Comparison of ENCODE assay signal across 11 cellular contexts in genomic region chr4:109462297-109462696, GRCh38. TPM values are rescaled to one million over a fixed set of nuclear protein-coding genes. Genes with fewer than 3 reads are reported as not detected.
DNase-seq lines count a peak whose midpoint lies in the region; ATAC-seq and TF ChIP-seq lines count a peak whose summit lies in the region.
"Had no signal": no experiment of that assay in that cellular context is flagged by ENCODE, and none has a peak within 500 bp of the region (broad histone marks: within the 10 kb centered on the region; RNA-seq: fewer than 3 reads in every experiment).

No MANE protein-coding gene starts in this region.

- H3K27me3 ChIP-seq in gastrocnemius medialis, result no peaks in the 10 kb centered on the region
- H3K27me3 ChIP-seq: cardiac muscle cell had no signal

- TF ChIP-seq POLR2A in GM18505 (IDR thresholded peaks at IDR 0.05; ENCODE audit: borderline replicate concordance, extremely low read depth, insufficient read depth, insufficient read length) (no peak), gastrocnemius medialis (IDR thresholded peaks at IDR 0.05) (no peak)

- H3K27ac Mint-ChIP-seq in type B pancreatic cell, result no peak overlapping the region
- H3K27ac Mint-ChIP-seq: activated T-cell treated with anti-CD3 and anti-CD28 coated beads, Interleukin-2, amount 50 U/mL, for 24 hours had no signal

- TF ChIP-seq CTCF in type B pancreatic cell (conservative IDR thresholded peaks at IDR 0.05) (no peak), gastrocnemius medialis (IDR thresholded peaks at IDR 0.05 in 4 of 5, conservative IDR thresholded peaks at IDR 0.05 in 1 of 5) (no peak)

- DNase-seq in KBM-7 (peak; percentile 54), globus pallidus (ENCODE audit: low spot score) (peak; percentile 6), type B pancreatic cell (ENCODE audit: extremely low spot score, unreplicated experiment) (no peak), gastrocnemius medialis (no peak), NCI-H1694 (lab: John Stamatoyannopoulos, UW) (no peak)
- DNase-seq: activated T-cell treated with anti-CD3 and anti-CD28 coated beads, Interleukin-2, amount 50 U/mL, for 24 hours; T-helper 9 cell had no signal

- peak; percentile 81 for ATAC-seq in GM18505 (IDR thresholded peaks at IDR 0.05; ENCODE audit: unreplicated experiment)
- peak; percentile 74 for ATAC-seq in GM21423 (IDR thresholded peaks at IDR 0.05; ENCODE audit: unreplicated experiment)
- ATAC-seq in activated CD4-positive, CD25-positive, alpha-beta regulatory T cell treated with anti-CD3 and anti-CD28 coated beads, Interleukin-2, amount 50 U/mL, for 24 hours, result no peak
- ATAC-seq in gastrocnemius medialis, result no peak

- H3K9me3 ChIP-seq in gastrocnemius medialis, result no peaks in the 10 kb centered on the region

- H3K4me3 ChIP-seq in gastrocnemius medialis, result no peak overlapping the region
- H3K4me3 ChIP-seq: cardiac muscle cell had no signal

- no peak overlapping the region for H3K27ac ChIP-seq in gastrocnemius medialis
- H3K27ac ChIP-seq: cardiac muscle cell had no signal

- no peak overlapping the region for H3K4me3 Mint-ChIP-seq in type B pancreatic cell
- H3K4me3 Mint-ChIP-seq: activated T-cell treated with anti-CD3 and anti-CD28 coated beads, Interleukin-2, amount 50 U/mL, for 24 hours had no signal

- in situ Hi-C loops in KBM-7 (cut with MboI; ENCODE audit: low pct_unique_long_range_greater_than_20kb, low sequenced_read_pairs), result no loop called here
- in situ Hi-C loops in gastrocnemius medialis (cut with MboI; ENCODE audit: low sequenced_read_pairs in 4 of 4), result no loop called here

- H3K4me1 ChIP-seq in gastrocnemius medialis, result peaks cover 25 to 36% of the 10 kb centered on the region in 2 donors

- no peaks in the 10 kb centered on the region for H3K4me1 Mint-ChIP-seq in type B pancreatic cell (ENCODE audit: unreplicated experiment)

- H3K9me3 Mint-ChIP-seq in type B pancreatic cell, result no peaks in the 10 kb centered on the region
- H3K9me3 Mint-ChIP-seq: activated T-cell treated with anti-CD3 and anti-CD28 coated beads, Interleukin-2, amount 50 U/mL, for 24 hours had no signal

- peaks cover 3 to 25% of the 10 kb centered on the region in 2 donors for H3K36me3 ChIP-seq in gastrocnemius medialis

- intact Hi-C loops in gastrocnemius medialis (cut with DNase I; ENCODE audit: low total_unique reads), result no loop called here

- no peaks in the 10 kb centered on the region for H3K27me3 Mint-ChIP-seq in type B pancreatic cell
- H3K27me3 Mint-ChIP-seq: activated T-cell treated with anti-CD3 and anti-CD28 coated beads, Interleukin-2, amount 50 U/mL, for 24 hours had no signal

- H3K36me3 Mint-ChIP-seq in type B pancreatic cell, result peaks cover 32% of the 10 kb centered on the region

RNA-seq across cellular contexts. Expression of gene SEC24B, which starts 28.7 kb away (rescaled TPM):
- 37.4 and 39.1 TPM in 2 replicates for total RNA-seq in type B pancreatic cell (ENCODE audit: low replicate concordance)
- 10 to 100 TPM; 29.6 to 93.4 (median 42.9) TPM for total RNA-seq in gastrocnemius medialis

Comparison
In these comparisons a context has a peak if more than half of its experiments do, and no peak if none do; other contexts are left out.
1. ATAC-seq: peak in GM18505 (single experiment) and GM21423 (single experiment); none in activated CD4-positive, CD25-positive, alpha-beta regulatory T cell treated with anti-CD3 and anti-CD28 coated beads, Interleukin-2, amount 50 U/mL, for 24 hours (0 of 2) and gastrocnemius medialis (0 of 2).
2. DNase-seq: peak in KBM-7 (single experiment) and globus pallidus (single experiment); none in type B pancreatic cell (single experiment), gastrocnemius medialis (0 of 2) and NCI-H1694 (single experiment).